ENCODE assay signal across 17 cellular contexts in the genomic region with DNA sequence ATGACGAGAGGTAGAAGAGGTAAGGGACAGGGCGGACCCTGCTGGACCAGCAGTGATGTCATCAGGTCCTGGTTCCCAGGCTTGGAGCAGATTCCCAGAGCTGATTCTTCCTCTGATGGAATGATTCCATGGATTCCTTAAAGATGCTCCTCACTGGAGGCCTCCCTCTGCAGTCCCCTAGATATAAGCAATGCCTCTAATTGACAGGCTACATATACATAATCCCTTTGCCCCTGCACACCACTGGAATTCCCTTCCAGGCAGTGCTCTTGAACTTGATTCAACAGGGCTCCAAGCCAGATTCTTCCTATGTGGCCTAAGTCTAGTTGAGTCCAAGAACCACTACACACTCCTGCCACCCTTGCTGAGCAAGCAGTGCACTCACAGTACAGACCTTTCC. TPM values are rescaled to one million over a fixed set of nuclear protein-coding genes. Genes with fewer than 3 reads are reported as not detected.
DNase-seq lines count a peak whose midpoint lies in the region; ATAC-seq and TF ChIP-seq lines count a peak whose summit lies in the region.
"Had no signal": no experiment of that assay in that cellular context is flagged by ENCODE, and none has a peak within 500 bp of the region (broad histone marks: within the 10 kb centered on the region; RNA-seq: fewer than 3 reads in every experiment).

No MANE protein-coding gene starts in this region.

- no peak overlapping the region for H2BK5ac ChIP-seq in mesenchymal stem cell (ENCODE audit: low read depth, low read length, poor library complexity, severe bottlenecking)

- no peak overlapping the region for H4K91ac ChIP-seq in mesenchymal stem cell (ENCODE audit: low read length)

- peaks cover 4% of the 10 kb centered on the region; the same call in 1 of the 2 replicates for H3K36me3 Mint-ChIP-seq in HFFc6 (ENCODE audit: low read depth)

- DNase-seq in AG04449 (ENCODE audit: low read depth, low spot score) (peak; percentile 9), HFFc6 (peak; percentile 23), choroid plexus epithelial cell (ENCODE audit: low read depth) (peak; percentile 24), mesenchymal stem cell (peak; percentile 5), NCI-H82 treated with DMSO at 0.1 percent for 48 hours (lab: John Stamatoyannopoulos, UW; ENCODE audit: unreplicated experiment) (no peak), HCEC 1CT (no peak), NCI-H510A (lab: John Stamatoyannopoulos, UW) (no peak)
- DNase-seq: 8988T; C1 segment of cervical spinal cord; Calu3; CD4-positive, alpha-beta T cell; DMS 273 treated with DMSO at 0.1 percent for 48 hours; H9 had no signal

- POLR2A ChIA-PET in AG04449 (lab: Yijun Ruan, JAX), result no interaction called here

- peaks cover 3% of the 10 kb centered on the region for H3K9me3 ChIP-seq in mesenchymal stem cell (ENCODE audit: control insufficient read depth, low read length)

- no peaks in the 10 kb centered on the region for H3K4me1 Mint-ChIP-seq in HFFc6 (ENCODE audit: low read depth)
- H3K4me1 Mint-ChIP-seq: B cell had no signal

- H3K18ac ChIP-seq in mesenchymal stem cell (ENCODE audit: low read depth in 1 of 2, low read length in 2 of 2), result no peak overlapping the region

- H2BK120ac ChIP-seq in mesenchymal stem cell (ENCODE audit: low read depth, low read length), result no peak overlapping the region

- ATAC-seq in HG03135 (IDR thresholded peaks at IDR 0.05; ENCODE audit: unreplicated experiment), result no peak
- ATAC-seq: GM23338 had no signal

- no peaks in the 10 kb centered on the region for H3K79me1 ChIP-seq in mesenchymal stem cell (replicated peaks; ENCODE audit: low read length, poor library complexity, severe bottlenecking)

- H3K14ac ChIP-seq in mesenchymal stem cell (ENCODE audit: low read length in 2 of 2), result no peak overlapping the region

- H2BK12ac ChIP-seq in mesenchymal stem cell (ENCODE audit: low read length in 2 of 2), result no peak overlapping the region

- H3K4me2 ChIP-seq in mesenchymal stem cell (ENCODE audit: low read length, poor library complexity, severe bottlenecking), result no peak overlapping the region
- H3K4me2 ChIP-seq: GM23338 had no signal

- H3K9me3 Mint-ChIP-seq in HFFc6, result peaks cover 7% of the 10 kb centered on the region
- H3K9me3 Mint-ChIP-seq: CD4-positive, alpha-beta T cell had no signal

- H3K27me3 ChIP-seq in mesenchymal stem cell (ENCODE audit: control insufficient read depth in 1 of 2, insufficient read depth in 1 of 2, low read length in 2 of 2), result no peaks in the 10 kb centered on the region

- H2AK5ac ChIP-seq in mesenchymal stem cell (ENCODE audit: low read length, severe bottlenecking), result no peak overlapping the region

- H3K4me1 ChIP-seq in mesenchymal stem cell (ENCODE audit: control insufficient read depth, insufficient read depth, low read depth, low read length), result no peaks in the 10 kb centered on the region

- H3K27ac ChIP-seq in mesenchymal stem cell (ENCODE audit: low read length, poor library complexity, severe bottlenecking), result no peak overlapping the region

- no peak overlapping the region for H3K9ac ChIP-seq in mesenchymal stem cell (ENCODE audit: low read length)

- H3K4me3 Mint-ChIP-seq in HFFc6, result no peak overlapping the region
- H3K4me3 Mint-ChIP-seq: B cell; CD4-positive, alpha-beta T cell; GM23338; H9 had no signal

- H3K27ac Mint-ChIP-seq in HFFc6, result no peak overlapping the region
- H3K27ac Mint-ChIP-seq: B cell; CD4-positive, alpha-beta T cell; GM23338; H9 had no signal

- CTCF ChIA-PET in AG04449 (lab: Yijun Ruan, JAX), result interaction anchor here (0.9 to 1.8 kb wide), 3 partner anchors 27 to 191 kb away, joined by 3 to 5 read pairs (median 4); no protein-coding TSS in a partner anchor

- H3K27me3 Mint-ChIP-seq in HFFc6 (ENCODE audit: insufficient read depth), result peaks cover 16% of the 10 kb centered on the region

- no peaks in the 10 kb centered on the region for H3K36me3 ChIP-seq in mesenchymal stem cell (ENCODE audit: control insufficient read depth in 1 of 2, insufficient read depth in 2 of 2, low read depth in 1 of 2, low read length in 2 of 2)

- H3K4me3 ChIP-seq in AG04449 (ENCODE audit: low read depth, low read length) (no peak overlapping the region), choroid plexus epithelial cell (ENCODE audit: low read depth, low read length) (no peak overlapping the region), mesenchymal stem cell (ENCODE audit: insufficient read depth in 1 of 2, low read depth in 1 of 2, low read length in 2 of 2) (no peak overlapping the region)
- H3K4me3 ChIP-seq: GM23338 had no signal

- H3K23ac ChIP-seq in mesenchymal stem cell (ENCODE audit: low read length in 2 of 2), result no peak overlapping the region

- 91% methylated on average over 2 of the region's 2 CpGs for WGBS in mesenchymal stem cell

- no peak overlapping the region for H4K8ac ChIP-seq in mesenchymal stem cell (ENCODE audit: low read length)

- no peak overlapping the region for H3K4ac ChIP-seq in mesenchymal stem cell (ENCODE audit: low read depth in 1 of 2, low read length in 2 of 2)

- no peak overlapping the region for H2BK15ac ChIP-seq in mesenchymal stem cell (ENCODE audit: low read depth, poor library complexity, severe bottlenecking)

- H2AFZ ChIP-seq in mesenchymal stem cell (ENCODE audit: low read depth, low read length), result no peak overlapping the region
- H2AFZ ChIP-seq: GM23338 had no signal

- TF ChIP-seq CTCF in AG04449 (IDR thresholded peaks at IDR 0.05; ENCODE audit: insufficient read depth, low read length, missing control alignments) (no peak), HFFc6 (IDR thresholded peaks at IDR 0.05) (no peak), choroid plexus epithelial cell (conservative IDR thresholded peaks at IDR 0.05; ENCODE audit: low read depth, low read length) (no peak)

RNA-seq across cellular contexts. Expression of gene L3MBTL3, which starts 52.3 kb away (rescaled TPM):
- total RNA-seq in HFFc6 (2021; fragmentation: NEBNext Ultra II Directional; extraction: Animal tissue kit (Norgen Biotek cat#: 25700)), result 1 to 10 TPM; 7.4 to 8.8 (median 8.2) TPM
- polyA plus RNA-seq in mesenchymal stem cell (2013, experiment 1 of 2), result 11.6 TPM
- polyA plus RNA-seq in mesenchymal stem cell (2013, experiment 2 of 2), result 11.2 TPM
- total RNA-seq: Daoy had no signal

Comparison
In these comparisons a context has a peak if more than half of its experiments do, and no peak if none do; other contexts are left out.
1. DNase-seq: peak in AG04449 (single experiment), HFFc6 (single experiment), choroid plexus epithelial cell (single experiment) and mesenchymal stem cell (single experiment); none in NCI-H82 treated with DMSO at 0.1 percent for 48 hours (single experiment), HCEC 1CT (single experiment) and NCI-H510A (single experiment).